9 cellular contexts compared by ENCODE assay signal in genomic region chr3:16370872-16371740, GRCh38.
A peak's percentile ranks its signal among the peaks of the same experiment; 100 is the strongest.
DNase-seq lines count a peak whose midpoint lies in the region; ATAC-seq and TF ChIP-seq lines count a peak whose summit lies in the region.
"Had no signal": no experiment of that assay in that cellular context is flagged by ENCODE, and none has a peak within 500 bp of the region (broad histone marks: within the 10 kb centered on the region; RNA-seq: fewer than 3 reads in every experiment).

No MANE protein-coding gene starts in this region.

- TF ChIP-seq POLR2A in esophagus muscularis mucosa (IDR thresholded peaks at IDR 0.05; ENCODE audit: low read depth), result no peak

- H3K4me3 ChIP-seq in esophagus muscularis mucosa (no peak overlapping the region), MG63 (no peak overlapping the region)

- DNase-seq in activated CD4-positive, alpha-beta T cell treated with anti-CD3 and anti-CD28 coated beads for 48 hours, result peak; percentile 39
- no peak for DNase-seq in activated CD4-positive, alpha-beta T cell treated with anti-CD3 and anti-CD28 coated beads for 4 hours
- no peak for DNase-seq in esophagus muscularis mucosa (ENCODE audit: extremely low spot score)
- no peak for DNase-seq in MG63
- no peak for DNase-seq in HUDEP-2 (lab: John Stamatoyannopoulos, UW; ENCODE audit: unreplicated experiment in 76 of 76)

- ATAC-seq in HG03342 (IDR thresholded peaks at IDR 0.05; ENCODE audit: unreplicated experiment), result peak; percentile 34
- ATAC-seq in HG02852 (IDR thresholded peaks at IDR 0.05; ENCODE audit: unreplicated experiment), result no peak

- intact Hi-C loops in esophagus muscularis mucosa (cut with DNase I), result loop anchor here (10.0 kb wide), 1 partner anchor 144 kb away; the partner anchor contains the start of gene RFTN1

- TF ChIP-seq EP300 in esophagus muscularis mucosa (IDR thresholded peaks at IDR 0.05), result no peak

- H3K27me3 Mint-ChIP-seq in stimulated activated naive CD8-positive, alpha-beta T cell treated with anti-CD3 and anti-CD28 coated beads, Interleukin-15, Interleukin-2, amounts not matched to agents 100 ng/mL and 50 ng/mL, for 24 hours, result no peaks in the 10 kb centered on the region

- H3K36me3 ChIP-seq in esophagus muscularis mucosa, result peaks cover 0 to 42% (median 24%) of the 10 kb centered on the region in 4 donors
- peaks cover 9% of the 10 kb centered on the region; the same call in 1 of the 2 replicates for H3K36me3 ChIP-seq in MG63

- H3K4me1 ChIP-seq in esophagus muscularis mucosa, result peaks cover 71 to 78% (median 74%) of the 10 kb centered on the region in 4 donors

- peak overlapping the region; percentile 89 for H3K27ac Mint-ChIP-seq in stimulated activated naive CD8-positive, alpha-beta T cell treated with anti-CD3 and anti-CD28 coated beads, Interleukin-15, Interleukin-2, amounts not matched to agents 100 ng/mL and 50 ng/mL, for 24 hours

- H3K27me3 ChIP-seq in esophagus muscularis mucosa (no peaks in the 10 kb centered on the region), MG63 (no peaks in the 10 kb centered on the region)

- H3K4me3 Mint-ChIP-seq in stimulated activated naive CD8-positive, alpha-beta T cell treated with anti-CD3 and anti-CD28 coated beads, Interleukin-15, Interleukin-2, amounts not matched to agents 100 ng/mL and 50 ng/mL, for 24 hours, result peak overlapping the region; percentile 33

- H3K9me3 Mint-ChIP-seq in stimulated activated naive CD8-positive, alpha-beta T cell treated with anti-CD3 and anti-CD28 coated beads, Interleukin-15, Interleukin-2, amounts not matched to agents 100 ng/mL and 50 ng/mL, for 24 hours, result no peaks in the 10 kb centered on the region

- H3K9me3 ChIP-seq in esophagus muscularis mucosa, result no peaks in the 10 kb centered on the region
- H3K9me3 ChIP-seq in MG63, result no peaks in the 10 kb centered on the region

- no peak for TF ChIP-seq CTCF in esophagus muscularis mucosa (IDR thresholded peaks at IDR 0.05)

- peaks cover 96% of the 10 kb centered on the region for H3K4me1 Mint-ChIP-seq in stimulated activated naive CD8-positive, alpha-beta T cell treated with anti-CD3 and anti-CD28 coated beads, Interleukin-15, Interleukin-2, amounts not matched to agents 100 ng/mL and 50 ng/mL, for 24 hours (ENCODE audit: low read depth)

- peak overlapping the region; percentile 82 to 89 (median 84) for H3K27ac ChIP-seq in esophagus muscularis mucosa (replicated peaks in 1 of 4)
- H3K27ac ChIP-seq: C4-2B had no signal

- H3K36me3 Mint-ChIP-seq in stimulated activated naive CD8-positive, alpha-beta T cell treated with anti-CD3 and anti-CD28 coated beads, Interleukin-15, Interleukin-2, amounts not matched to agents 100 ng/mL and 50 ng/mL, for 24 hours (ENCODE audit: low read depth), result peaks cover 92% of the 10 kb centered on the region

- 51% methylated on average over 10 of the region's 10 CpGs for WGBS in esophagus muscularis mucosa
